8 cellular contexts compared by ENCODE assay signal in the genomic region with DNA sequence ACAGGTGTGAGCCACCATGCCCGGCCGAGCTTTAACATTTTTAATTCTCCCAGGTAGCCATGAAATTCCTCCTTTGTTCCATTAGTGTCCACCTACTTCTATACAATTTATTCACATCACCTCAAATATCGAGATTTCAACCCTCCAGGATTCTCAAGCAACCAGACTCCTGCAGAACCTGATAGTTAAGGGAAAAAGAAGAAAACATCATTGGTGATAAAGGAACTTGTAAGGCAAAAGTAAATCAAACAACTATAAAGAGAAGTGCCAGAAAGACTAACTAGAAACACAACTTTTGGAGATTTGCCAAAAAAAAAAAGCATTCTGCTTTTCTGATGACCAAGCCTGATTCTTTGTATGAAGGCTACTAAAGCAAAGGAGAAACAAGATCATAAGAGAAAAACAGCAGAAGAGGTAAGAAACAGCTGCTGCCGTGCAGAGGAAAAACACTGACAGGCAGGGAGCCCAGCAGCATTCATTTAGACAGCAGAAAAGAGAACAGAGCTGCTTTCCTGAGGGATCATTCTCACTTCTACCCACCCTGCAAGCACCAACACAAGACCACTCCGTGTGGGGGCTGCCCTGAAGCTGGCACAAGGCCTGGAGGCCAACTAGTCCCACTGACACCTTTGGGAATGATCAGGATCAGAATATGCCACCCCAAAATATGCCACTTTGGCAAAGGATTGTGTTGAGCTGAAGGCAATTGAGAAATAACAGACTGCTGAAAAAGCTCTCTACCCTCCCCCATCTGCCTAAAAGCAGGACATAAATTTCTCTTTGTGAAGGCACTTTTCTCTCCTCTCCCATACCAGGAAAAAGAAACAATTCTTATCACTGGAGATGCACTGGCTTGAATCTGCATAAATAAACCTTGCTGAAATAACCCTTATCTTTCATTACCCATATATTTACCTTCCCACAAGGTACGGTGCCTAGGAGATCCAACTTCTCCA.
A peak's percentile ranks its signal among the peaks of the same experiment; 100 is the strongest.
DNase-seq lines count a peak whose midpoint lies in the region; ATAC-seq and TF ChIP-seq lines count a peak whose summit lies in the region.

No MANE protein-coding gene starts in this region.

- no peak overlapping the region for H3K4ac ChIP-seq in neuronal stem cell (ENCODE audit: low read length)

- H3K36me3 ChIP-seq in fibroblast of lung (ENCODE audit: control insufficient read depth, insufficient read depth, low read length) (no peaks in the 10 kb centered on the region), neuronal stem cell (replicated peaks in 1 of 2; ENCODE audit: control insufficient read depth in 2 of 2, insufficient read depth in 2 of 2, low read length in 2 of 2) (no peaks in the 10 kb centered on the region)

- ATAC-seq in Right ventricle myocardium inferior: peak; percentile 73
- no peak for ATAC-seq in HG03432 (IDR thresholded peaks at IDR 0.05; ENCODE audit: unreplicated experiment)

- peaks cover 8% of the 10 kb centered on the region for H3K4me1 ChIP-seq in fibroblast of lung (ENCODE audit: control insufficient read depth, extremely low read depth, insufficient read depth, low read length)
- H3K4me1 ChIP-seq in neuronal stem cell (ENCODE audit: control insufficient read depth in 2 of 2, insufficient read depth in 1 of 2, low read depth in 1 of 2, low read length in 2 of 2): peaks cover 0 to 8% of the 10 kb centered on the region in 2 donors

- no peak overlapping the region for H3K14ac ChIP-seq in neuronal stem cell (ENCODE audit: low read length)

- H3K9ac ChIP-seq in fibroblast of lung (ENCODE audit: insufficient read depth, low read length) (no peak overlapping the region), neuronal stem cell (ENCODE audit: low read depth, low read length, poor library complexity) (no peak overlapping the region)

- H3K4me2 ChIP-seq in fibroblast of lung (ENCODE audit: extremely low read depth, insufficient read depth, low read length) (no peak overlapping the region), neuronal stem cell (ENCODE audit: insufficient read depth, low read length, poor library complexity, severe bottlenecking) (no peak overlapping the region)

- H3K9me3 ChIP-seq in fibroblast of lung (ENCODE audit: control insufficient read depth, insufficient read depth, low read depth, low read length) (no peaks in the 10 kb centered on the region), neuronal stem cell (replicated peaks in 1 of 2; ENCODE audit: control insufficient read depth in 2 of 2, insufficient read depth in 1 of 2, low read depth in 1 of 2, low read length in 2 of 2) (no peaks in the 10 kb centered on the region)

- H3K4me3 ChIP-seq in fibroblast of lung (replicated peaks in 1 of 4; ENCODE audit: control extremely low read depth in 1 of 4, insufficient read depth in 1 of 4, low read depth in 3 of 4, low read length in 4 of 4) (no peak overlapping the region), neuronal stem cell (ENCODE audit: low read length in 2 of 2) (no peak overlapping the region)

- no peak overlapping the region for H2BK5ac ChIP-seq in neuronal stem cell (ENCODE audit: low read length)

- no peaks in the 10 kb centered on the region for H3K79me2 ChIP-seq in fibroblast of lung (ENCODE audit: control insufficient read depth, insufficient read depth, low read length)

- H3K27me3 ChIP-seq in fibroblast of lung (ENCODE audit: control insufficient read depth, insufficient read depth, low read length): no peaks in the 10 kb centered on the region
- H3K27me3 ChIP-seq in neuronal stem cell (ENCODE audit: control insufficient read depth in 3 of 3, insufficient read depth in 3 of 3, low read depth in 1 of 3, low read length in 3 of 3): no peaks in the 10 kb centered on the region

- no peak overlapping the region for H4K91ac ChIP-seq in neuronal stem cell (ENCODE audit: low read depth, low read length, poor library complexity)

- WGBS in neuronal stem cell (ENCODE audit: extremely low coverage in 2 of 2, insufficient read length in 2 of 2, insufficient replicate concordance in 1 of 2), 2 donors: no CpG with 5 or more reads among the region's 6 CpGs

- H3K23ac ChIP-seq in neuronal stem cell (ENCODE audit: low read depth, low read length, poor library complexity): no peak overlapping the region

- intact Hi-C loops in Right ventricle myocardium inferior (cut with DNase I): no loop called here
- intact Hi-C loops in cardiac septum (cut with DNase I): no loop called here

- H2AFZ ChIP-seq in fibroblast of lung (ENCODE audit: low read length): peak overlapping the region; percentile 83
- peak overlapping the region; percentile 88 for H2AFZ ChIP-seq in neuronal stem cell (ENCODE audit: low read length)

- TF ChIP-seq CTCF in fibroblast of lung (conservative IDR thresholded peaks at IDR 0.05 in 1 of 2, IDR thresholded peaks at IDR 0.05 in 1 of 2; ENCODE audit: low read depth in 1 of 2, low read length in 2 of 2): no peak

- no peaks in the 10 kb centered on the region for H4K20me1 ChIP-seq in fibroblast of lung (ENCODE audit: control insufficient read depth, extremely low read depth, insufficient read depth, low read length)

- H3K27ac ChIP-seq in fibroblast of lung (ENCODE audit: insufficient read depth, low read length): no peak overlapping the region
- no peak overlapping the region for H3K27ac ChIP-seq in neuronal stem cell (replicated peaks; ENCODE audit: low read length)

- no peak overlapping the region for H2BK120ac ChIP-seq in neuronal stem cell (ENCODE audit: low read depth, low read length)

- DNase-seq in Right ventricle myocardium inferior (ENCODE audit: missing footprints) (no peak), cardiac septum (ENCODE audit: low spot score) (no peak), fibroblast of lung (ENCODE audit: low read depth in 2 of 2) (peak in 1 of 2 donors; percentile 45), neuronal stem cell (ENCODE audit: low spot score) (no peak), A172 (ENCODE audit: low spot score) (no peak), NCI-H524 (lab: John Stamatoyannopoulos, UW) (no peak)
- DNase-seq in stimulated activated CD4-positive, alpha-beta T cell treated with anti-CD3 and anti-CD28 coated beads, Interleukin-4, amount 100 ng/mL, for 24 hours: no peak

- no peak overlapping the region for H4K8ac ChIP-seq in neuronal stem cell (ENCODE audit: low read depth, low read length)

- no peaks in the 10 kb centered on the region for H3K79me1 ChIP-seq in neuronal stem cell (ENCODE audit: low read depth, low read length)

- H2AK5ac ChIP-seq in neuronal stem cell (ENCODE audit: low read depth, low read length): no peak overlapping the region

- H2BK12ac ChIP-seq in neuronal stem cell (ENCODE audit: low read length): peak overlapping the region; percentile 24

- no peak overlapping the region for H2BK15ac ChIP-seq in neuronal stem cell (ENCODE audit: low read length)

- no peak overlapping the region for H3K18ac ChIP-seq in neuronal stem cell (ENCODE audit: low read length)
